In genomic region chr3:71579301-71579933, GRCh38 we compare ENCODE assay signal across 1 cellular context.
TF ChIP-seq lines count a peak whose summit lies in the region.

No MANE protein-coding gene starts in this region.

TF ChIP-seq in A549, 52 proteins besides CTCF, POLR2A, EP300 and RAD21 (continued from another document):
- no peak for TF ChIP-seq PBX3 (IDR thresholded peaks at IDR 0.05)
